In the genomic region with DNA sequence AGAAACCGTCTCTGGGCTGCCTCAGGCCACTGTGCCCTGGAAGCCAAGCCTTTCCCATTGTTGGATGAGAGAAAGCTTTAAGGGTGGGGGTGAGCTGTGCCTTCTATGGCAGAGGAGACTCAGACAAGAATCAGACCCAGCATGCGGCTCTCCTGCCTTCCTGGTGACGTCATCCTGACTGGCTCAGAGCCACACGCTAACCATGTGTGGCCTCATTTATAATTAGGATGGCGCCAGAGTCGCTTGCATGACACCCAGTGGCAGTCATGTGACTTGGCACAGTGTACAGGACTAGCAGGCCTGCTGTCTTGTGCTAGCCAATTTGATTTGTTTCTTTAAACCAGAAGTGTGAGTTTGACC, we compare ENCODE assay signal across 8 cellular contexts.
DNase-seq lines count a peak whose midpoint lies in the region; TF ChIP-seq lines count a peak whose summit lies in the region.

No MANE protein-coding gene starts in this region.

- H3K4me3 Mint-ChIP-seq in endodermal cell (no peak overlapping the region), type B pancreatic cell (no peak overlapping the region)

- H3K4me3 ChIP-seq in A673 (ENCODE audit: low read depth, low read length, poor library complexity, severe bottlenecking) (no peak overlapping the region), endodermal cell (ENCODE audit: low read length) (no peak overlapping the region), MM.1S (ENCODE audit: low read length) (no peak overlapping the region)

- TF ChIP-seq CTCF in A673 (conservative IDR thresholded peaks at IDR 0.05; ENCODE audit: low read depth, low read length) (peak; percentile 44), endodermal cell (conservative IDR thresholded peaks at IDR 0.05) (no peak), type B pancreatic cell (conservative IDR thresholded peaks at IDR 0.05) (no peak), MM.1S (IDR thresholded peaks at IDR 0.05; ENCODE audit: low read length) (no peak), GM10248 (IDR thresholded peaks at IDR 0.05; ENCODE audit: control extremely low read depth, extremely low read depth, low read depth, missing control alignments) (no peak)

- H3K27ac Mint-ChIP-seq in endodermal cell (peak overlapping the region; percentile 17), type B pancreatic cell (peak overlapping the region; percentile 74)

- peaks cover 15% of the 10 kb centered on the region for H3K36me3 ChIP-seq in A673 (ENCODE audit: insufficient read depth, low read length, poor library complexity, severe bottlenecking)
- H3K36me3 ChIP-seq in endodermal cell (ENCODE audit: control insufficient read depth, insufficient read depth, low read length), result peaks cover 66% of the 10 kb centered on the region
- no peaks in the 10 kb centered on the region for H3K36me3 ChIP-seq in MM.1S (replicated peaks; ENCODE audit: insufficient read depth, low read length)

- peak overlapping the region; percentile 78 for H3K27ac ChIP-seq in A673 (ENCODE audit: low read depth, low read length, poor library complexity, severe bottlenecking)
- H3K27ac ChIP-seq in endodermal cell (ENCODE audit: low read depth, low read length), result peak overlapping the region; percentile 68
- H3K27ac ChIP-seq in MM.1S (ENCODE audit: low read length), result no peak overlapping the region

- CTCF ChIA-PET in A673 (lab: Charles Lee) (no interaction called here), GM10248 (lab: Yijun Ruan, JAX) (no interaction called here)

- H3K27me3 ChIP-seq in A673 (replicated peaks; ENCODE audit: insufficient read depth, low read depth, low read length, poor library complexity) (no peaks in the 10 kb centered on the region), endodermal cell (ENCODE audit: control insufficient read depth, insufficient read depth, low read length, poor library complexity, severe bottlenecking) (no peaks in the 10 kb centered on the region), MM.1S (replicated peaks; ENCODE audit: insufficient read depth, low read length) (no peaks in the 10 kb centered on the region)

- H3K9ac ChIP-seq in endodermal cell (ENCODE audit: extremely low read depth, low read length, poor library complexity, severe bottlenecking), result no peak overlapping the region
- H3K9ac ChIP-seq in MM.1S (ENCODE audit: low read length), result no peak overlapping the region

- no peaks in the 10 kb centered on the region for H3K9me3 Mint-ChIP-seq in endodermal cell
- no peaks in the 10 kb centered on the region for H3K9me3 Mint-ChIP-seq in type B pancreatic cell

- H3K79me2 ChIP-seq in MM.1S (ENCODE audit: low read length), result no peaks in the 10 kb centered on the region

- H3K4me1 ChIP-seq in A673 (ENCODE audit: insufficient read depth, low read length, poor library complexity, severe bottlenecking) (peaks cover 20% of the 10 kb centered on the region), endodermal cell (ENCODE audit: control insufficient read depth, insufficient read depth, low read length) (no peaks in the 10 kb centered on the region), MM.1S (ENCODE audit: low read length) (peaks cover 6% of the 10 kb centered on the region)

- H3K27me3 Mint-ChIP-seq in endodermal cell (ENCODE audit: insufficient read depth) (no peaks in the 10 kb centered on the region), type B pancreatic cell (no peaks in the 10 kb centered on the region)

- H4K20me1 ChIP-seq in MM.1S (ENCODE audit: insufficient read depth, low read length), result no peaks in the 10 kb centered on the region

- 0 out of 2 replicates have a peak, but pooled peaks cover 1% of the 10 kb centered on the region for H3F3A ChIP-seq in MM.1S (ENCODE audit: insufficient read depth, low read length)

- no peak overlapping the region for H3K4me2 ChIP-seq in MM.1S (ENCODE audit: low read depth, low read length)

- BruUV-seq in A673 (replicated peaks; lab: Mats Ljungman, UMichigan), result no TSS peak

- peak; percentile 99 for DNase-seq in A673 (ENCODE audit: low spot score)
- DNase-seq in HT-29 (ENCODE audit: low spot score), result peak; percentile 93
- DNase-seq in OCI-M1 (lab: John Stamatoyannopoulos, UW), result peak; percentile 50
- peak; percentile 49 for DNase-seq in endodermal cell
- peak; percentile 95 for DNase-seq in medulla oblongata (ENCODE audit: extremely low spot score)
- DNase-seq in type B pancreatic cell (ENCODE audit: extremely low spot score, unreplicated experiment), result no peak
- DNase-seq in MM.1S, result no peak
- no peak for DNase-seq in GM10248 (ENCODE audit: extremely low spot score)

- H3K4me1 Mint-ChIP-seq in endodermal cell (no peaks in the 10 kb centered on the region), type B pancreatic cell (ENCODE audit: unreplicated experiment) (peaks cover 18% of the 10 kb centered on the region)

- 82 to 95% methylated on average over 5 to 6 of the region's 6 CpGs for WGBS in endodermal cell (ENCODE audit: insufficient coverage in 1 of 2, insufficient read length in 1 of 2), 2 experiments

- H3K36me3 Mint-ChIP-seq in endodermal cell (ENCODE audit: low read depth) (peaks cover 72% of the 10 kb centered on the region), type B pancreatic cell (peaks cover 45% of the 10 kb centered on the region)

- intact Hi-C loops in A673 (cut with micrococcal nuclease; ENCODE audit: unreplicated experiment), result loop anchor here (10.0 kb wide), 1 partner anchor 166 kb away; no protein-coding TSS in a partner anchor

- no peaks in the 10 kb centered on the region for H3K9me2 ChIP-seq in MM.1S (replicated peaks; ENCODE audit: insufficient read depth, low read length)

- H3K9me3 ChIP-seq in A673 (ENCODE audit: low read depth, low read length, poor library complexity, severe bottlenecking) (no peaks in the 10 kb centered on the region), endodermal cell (ENCODE audit: control insufficient read depth, low read length) (no peaks in the 10 kb centered on the region), MM.1S (replicated peaks; ENCODE audit: insufficient read depth, low read length) (no peaks in the 10 kb centered on the region)

- no peak overlapping the region for H2AFZ ChIP-seq in MM.1S (ENCODE audit: low read length)

- POLR2A ChIA-PET in A673 (lab: Charles Lee; ENCODE audit: low non-redundant PET), result no interaction called here
- POLR2A ChIA-PET in GM10248 (lab: Yijun Ruan, JAX), result no interaction called here

Comparison
In these comparisons a context has a peak if more than half of its experiments do, and no peak if none do; other contexts are left out.
1. DNase-seq: peak in A673 (single experiment), HT-29 (single experiment), OCI-M1 (single experiment), endodermal cell (single experiment) and medulla oblongata (single experiment); none in type B pancreatic cell (single experiment), MM.1S (single experiment) and GM10248 (single experiment).